Comparison of ENCODE assay signal across 1 cellular context in the genomic region with DNA sequence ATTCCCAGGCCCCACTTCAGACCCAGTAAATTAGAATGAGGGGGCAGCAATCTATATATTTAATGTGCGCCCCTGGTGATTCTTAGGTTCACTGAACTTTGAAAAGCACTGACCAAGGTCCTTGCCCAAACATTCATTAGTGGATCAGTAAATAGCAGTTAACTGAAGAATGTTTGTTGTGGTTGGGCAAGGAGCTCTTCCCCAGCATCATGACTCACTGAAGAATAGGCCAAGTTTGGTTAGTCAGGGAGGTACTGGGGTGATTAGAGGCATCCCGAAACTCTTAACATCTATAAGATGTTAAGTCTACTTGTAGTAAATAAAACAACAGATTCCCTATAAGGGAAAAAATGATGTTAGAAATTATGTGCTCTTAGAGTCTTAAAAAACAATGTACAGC.
TF ChIP-seq lines count a peak whose summit lies in the region.

No MANE protein-coding gene starts in this region.

TF ChIP-seq in HCT116, 20 proteins besides CTCF, POLR2A, EP300 and RAD21 (continued from another document):
- TF ChIP-seq POLR2AphosphoS5 (IDR thresholded peaks at IDR 0.05; ENCODE audit: low read depth, low read length) (no peak), CBX3 (IDR thresholded peaks at IDR 0.05; ENCODE audit: low read depth) (no peak), SIN3A (IDR thresholded peaks at IDR 0.05; ENCODE audit: low read depth) (no peak)
